1 cellular context compared by ENCODE assay signal in the genomic region with DNA sequence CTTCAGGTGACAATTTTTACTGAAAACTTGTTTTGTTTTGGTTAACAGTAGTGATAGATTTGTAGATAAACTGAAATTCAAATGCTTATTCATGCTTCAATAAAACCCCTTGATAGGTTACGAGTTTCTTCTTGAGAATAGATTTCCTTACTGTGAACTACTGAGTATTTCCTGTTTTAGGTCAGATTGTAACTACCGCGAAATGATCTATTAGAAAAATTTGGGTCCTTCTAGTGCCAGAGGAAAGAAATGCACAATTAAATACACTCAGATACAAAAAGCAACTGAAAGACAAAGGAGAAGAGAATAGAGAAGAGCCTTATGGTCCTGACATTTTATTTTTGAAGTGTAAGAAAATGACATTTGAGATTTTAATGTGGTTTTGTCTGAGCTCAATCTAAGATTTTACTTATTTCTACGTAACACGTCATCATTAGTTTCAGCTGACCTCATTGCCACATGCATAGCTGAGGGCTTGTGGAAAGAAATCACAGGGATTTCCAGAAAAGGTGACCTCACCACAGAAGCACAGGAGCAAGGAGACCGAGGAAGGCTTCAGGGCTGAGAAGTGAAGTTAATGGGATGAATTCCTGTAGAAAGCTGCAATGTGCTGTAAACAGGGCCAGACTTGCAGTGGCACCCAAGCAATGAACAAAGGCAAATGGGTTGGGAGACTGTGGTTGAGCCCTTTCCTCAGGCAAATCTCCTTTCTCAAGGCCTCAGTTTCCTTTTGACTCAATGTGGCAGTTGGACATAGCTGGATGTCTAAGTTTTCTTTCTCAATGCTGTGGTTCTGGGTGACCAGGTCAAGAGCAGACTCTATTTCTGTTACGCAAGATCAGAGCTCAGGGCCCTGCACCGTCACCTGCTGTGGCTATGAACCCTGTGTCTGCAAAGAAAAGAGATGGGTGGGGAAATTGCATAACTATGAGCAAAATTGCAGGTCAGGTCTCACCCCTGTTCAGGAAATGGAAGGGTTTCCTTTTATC.
TF ChIP-seq lines count a peak whose summit lies in the region.

No MANE protein-coding gene starts in this region.

TF ChIP-seq in SK-N-SH treated with all-trans-retinoic acid at 6 μM for 48 hours, 23 proteins besides CTCF, POLR2A, EP300 and RAD21 (continued from another document):
- TF ChIP-seq, protein P1, sequence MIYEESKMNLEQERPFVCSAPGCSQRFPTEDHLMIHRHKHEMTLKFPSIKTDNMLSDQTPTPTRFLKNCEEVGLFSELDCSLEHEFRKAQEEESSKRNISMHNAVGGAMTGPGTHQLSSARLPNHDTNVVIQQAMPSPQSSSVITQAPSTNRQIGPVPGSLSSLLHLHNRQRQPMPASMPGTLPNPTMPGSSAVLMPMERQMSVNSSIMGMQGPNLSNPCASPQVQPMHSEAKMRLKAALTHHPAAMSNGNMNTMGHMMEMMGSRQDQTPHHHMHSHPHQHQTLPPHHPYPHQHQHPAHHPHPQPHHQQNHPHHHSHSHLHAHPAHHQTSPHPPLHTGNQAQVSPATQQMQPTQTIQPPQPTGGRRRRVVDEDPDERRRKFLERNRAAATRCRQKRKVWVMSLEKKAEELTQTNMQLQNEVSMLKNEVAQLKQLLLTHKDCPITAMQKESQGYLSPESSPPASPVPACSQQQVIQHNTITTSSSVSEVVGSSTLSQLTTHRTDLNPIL (CRISPR knock-in tag; IDR thresholded peaks at IDR 0.05; ENCODE audit: low read depth), result no peak
- no peak for TF ChIP-seq CSDC2 (CRISPR knock-in tag; IDR thresholded peaks at IDR 0.05)
- no peak for TF ChIP-seq SNAI2 (CRISPR knock-in tag; IDR thresholded peaks at IDR 0.05)
- no peak for TF ChIP-seq ZFP30 (CRISPR knock-in tag; IDR thresholded peaks at IDR 0.05)
- TF ChIP-seq TCF4 (CRISPR knock-in tag; IDR thresholded peaks at IDR 0.05; ENCODE audit: borderline replicate concordance), result no peak
- no peak for TF ChIP-seq OSR1 (CRISPR knock-in tag; IDR thresholded peaks at IDR 0.05)
- TF ChIP-seq ZNF70 (CRISPR knock-in tag; IDR thresholded peaks at IDR 0.05), result no peak
- no peak for TF ChIP-seq ARNTL (CRISPR knock-in tag; IDR thresholded peaks at IDR 0.05; ENCODE audit: borderline replicate concordance, low read depth)
- TF ChIP-seq RARB (CRISPR knock-in tag; IDR thresholded peaks at IDR 0.05), result no peak
- TF ChIP-seq PPARA (CRISPR knock-in tag; IDR thresholded peaks at IDR 0.05; ENCODE audit: borderline replicate concordance), result no peak
- TF ChIP-seq ZNF8 (CRISPR knock-in tag; IDR thresholded peaks at IDR 0.05), result no peak
- TF ChIP-seq, protein P2, sequence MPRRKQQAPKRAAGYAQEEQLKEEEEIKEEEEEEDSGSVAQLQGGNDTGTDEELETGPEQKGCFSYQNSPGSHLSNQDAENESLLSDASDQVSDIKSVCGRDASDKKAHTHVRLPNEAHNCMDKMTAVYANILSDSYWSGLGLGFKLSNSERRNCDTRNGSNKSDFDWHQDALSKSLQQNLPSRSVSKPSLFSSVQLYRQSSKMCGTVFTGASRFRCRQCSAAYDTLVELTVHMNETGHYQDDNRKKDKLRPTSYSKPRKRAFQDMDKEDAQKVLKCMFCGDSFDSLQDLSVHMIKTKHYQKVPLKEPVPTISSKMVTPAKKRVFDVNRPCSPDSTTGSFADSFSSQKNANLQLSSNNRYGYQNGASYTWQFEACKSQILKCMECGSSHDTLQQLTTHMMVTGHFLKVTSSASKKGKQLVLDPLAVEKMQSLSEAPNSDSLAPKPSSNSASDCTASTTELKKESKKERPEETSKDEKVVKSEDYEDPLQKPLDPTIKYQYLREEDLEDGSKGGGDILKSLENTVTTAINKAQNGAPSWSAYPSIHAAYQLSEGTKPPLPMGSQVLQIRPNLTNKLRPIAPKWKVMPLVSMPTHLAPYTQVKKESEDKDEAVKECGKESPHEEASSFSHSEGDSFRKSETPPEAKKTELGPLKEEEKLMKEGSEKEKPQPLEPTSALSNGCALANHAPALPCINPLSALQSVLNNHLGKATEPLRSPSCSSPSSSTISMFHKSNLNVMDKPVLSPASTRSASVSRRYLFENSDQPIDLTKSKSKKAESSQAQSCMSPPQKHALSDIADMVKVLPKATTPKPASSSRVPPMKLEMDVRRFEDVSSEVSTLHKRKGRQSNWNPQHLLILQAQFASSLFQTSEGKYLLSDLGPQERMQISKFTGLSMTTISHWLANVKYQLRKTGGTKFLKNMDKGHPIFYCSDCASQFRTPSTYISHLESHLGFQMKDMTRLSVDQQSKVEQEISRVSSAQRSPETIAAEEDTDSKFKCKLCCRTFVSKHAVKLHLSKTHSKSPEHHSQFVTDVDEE (CRISPR knock-in tag; IDR thresholded peaks at IDR 0.05), result no peak
- no peak for TF ChIP-seq TOX (CRISPR knock-in tag; IDR thresholded peaks at IDR 0.05; ENCODE audit: borderline replicate concordance)
- no peak for TF ChIP-seq GLIS3 (CRISPR knock-in tag; IDR thresholded peaks at IDR 0.05)
- TF ChIP-seq, protein P3, sequence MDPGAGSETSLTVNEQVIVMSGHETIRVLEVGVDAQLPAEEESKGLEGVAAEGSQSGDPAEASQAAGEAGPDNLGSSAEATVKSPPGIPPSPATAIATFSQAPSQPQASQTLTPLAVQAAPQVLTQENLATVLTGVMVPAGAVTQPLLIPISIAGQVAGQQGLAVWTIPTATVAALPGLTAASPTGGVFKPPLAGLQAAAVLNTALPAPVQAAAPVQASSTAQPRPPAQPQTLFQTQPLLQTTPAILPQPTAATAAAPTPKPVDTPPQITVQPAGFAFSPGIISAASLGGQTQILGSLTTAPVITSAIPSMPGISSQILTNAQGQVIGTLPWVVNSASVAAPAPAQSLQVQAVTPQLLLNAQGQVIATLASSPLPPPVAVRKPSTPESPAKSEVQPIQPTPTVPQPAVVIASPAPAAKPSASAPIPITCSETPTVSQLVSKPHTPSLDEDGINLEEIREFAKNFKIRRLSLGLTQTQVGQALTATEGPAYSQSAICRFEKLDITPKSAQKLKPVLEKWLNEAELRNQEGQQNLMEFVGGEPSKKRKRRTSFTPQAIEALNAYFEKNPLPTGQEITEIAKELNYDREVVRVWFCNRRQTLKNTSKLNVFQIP (CRISPR knock-in tag; IDR thresholded peaks at IDR 0.05; ENCODE audit: borderline replicate concordance, low read depth), result no peak
- TF ChIP-seq, protein P4, sequence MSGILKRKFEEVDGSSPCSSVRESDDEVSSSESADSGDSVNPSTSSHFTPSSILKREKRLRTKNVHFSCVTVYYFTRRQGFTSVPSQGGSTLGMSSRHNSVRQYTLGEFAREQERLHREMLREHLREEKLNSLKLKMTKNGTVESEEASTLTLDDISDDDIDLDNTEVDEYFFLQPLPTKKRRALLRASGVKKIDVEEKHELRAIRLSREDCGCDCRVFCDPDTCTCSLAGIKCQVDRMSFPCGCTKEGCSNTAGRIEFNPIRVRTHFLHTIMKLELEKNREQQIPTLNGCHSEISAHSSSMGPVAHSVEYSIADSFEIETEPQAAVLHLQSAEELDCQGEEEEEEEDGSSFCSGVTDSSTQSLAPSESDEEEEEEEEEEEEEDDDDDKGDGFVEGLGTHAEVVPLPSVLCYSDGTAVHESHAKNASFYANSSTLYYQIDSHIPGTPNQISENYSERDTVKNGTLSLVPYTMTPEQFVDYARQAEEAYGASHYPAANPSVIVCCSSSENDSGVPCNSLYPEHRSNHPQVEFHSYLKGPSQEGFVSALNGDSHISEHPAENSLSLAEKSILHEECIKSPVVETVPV (CRISPR knock-in tag; IDR thresholded peaks at IDR 0.05), result no peak
- TF ChIP-seq ESRRG (CRISPR knock-in tag; IDR thresholded peaks at IDR 0.05), result no peak
- TF ChIP-seq BACH2 (CRISPR knock-in tag; IDR thresholded peaks at IDR 0.05; ENCODE audit: borderline replicate concordance), result no peak
TF ChIP-seq in SK-N-SH treated with all-trans-retinoic acid at 6 μM for 48 hours: peak in this region for 0.
